In the genomic region with DNA sequence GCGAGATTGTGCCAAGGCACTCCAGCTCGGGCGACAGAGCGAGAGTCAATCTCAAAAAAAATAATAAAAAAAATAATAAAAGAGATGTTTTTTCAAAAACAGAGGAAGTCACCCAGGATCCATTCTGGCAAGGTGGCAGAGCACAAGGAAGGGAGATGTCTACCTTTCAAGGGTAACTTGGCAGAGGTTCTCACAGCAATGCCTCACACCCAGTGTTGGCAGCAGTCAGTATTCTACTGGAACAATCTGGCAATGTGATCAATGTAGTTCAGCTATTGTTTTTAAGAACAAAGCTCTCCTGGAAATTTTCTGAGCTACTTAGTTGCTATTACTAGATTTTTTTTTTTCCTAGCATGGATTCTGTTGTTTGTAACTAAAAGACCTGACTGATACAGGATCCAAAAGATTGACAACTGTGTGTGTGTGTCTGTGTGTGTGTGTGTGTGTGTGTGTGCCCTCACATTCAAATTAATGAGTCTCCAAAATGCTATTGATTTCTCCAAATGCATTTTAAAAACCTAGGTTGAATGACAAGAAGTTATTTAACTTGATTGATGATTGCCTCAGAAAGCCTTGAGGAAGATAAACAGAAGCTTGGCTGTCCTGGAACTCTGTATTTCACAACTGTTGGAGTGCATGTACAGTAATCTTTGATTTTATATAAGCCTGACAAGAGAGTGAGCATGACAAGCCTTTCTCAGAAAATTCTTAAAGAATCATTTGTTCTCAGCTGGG, we compare ENCODE assay signal across 14 cellular contexts.
DNase-seq lines count a peak whose midpoint lies in the region; ATAC-seq and TF ChIP-seq lines count a peak whose summit lies in the region.
"Had no signal": no experiment of that assay in that cellular context is flagged by ENCODE, and none has a peak within 500 bp of the region (broad histone marks: within the 10 kb centered on the region; RNA-seq: fewer than 3 reads in every experiment).

No MANE protein-coding gene starts in this region.

- ATAC-seq in body of pancreas = peak; percentile 70
- peak in 1 of 2 donors; percentile 25 for ATAC-seq in gastrocnemius medialis
- no peak for ATAC-seq in activated T-helper 17 cell treated with anti-CD3 and anti-CD28 coated beads, Interleukin-2, amount 50 U/mL, for 72 hours (replicated peaks)
- ATAC-seq: A549 had no signal

- H3K4me3 Mint-ChIP-seq in activated T-helper 17 cell treated with anti-CD3 and anti-CD28 coated beads, Interleukin-2, amount 50 U/mL, for 72 hours = no peak overlapping the region
- H3K4me3 Mint-ChIP-seq: CD14-positive monocyte had no signal

- H3K27me3 ChIP-seq in body of pancreas (no peaks in the 10 kb centered on the region), gastrocnemius medialis (no peaks in the 10 kb centered on the region)

- H3K27ac ChIP-seq in body of pancreas (peak overlapping the region in 1 of 4 donors; percentile 63), gastrocnemius medialis (peak overlapping the region; percentile 61 to 82 (median 71))
- H3K27ac ChIP-seq: A549, KMS-11 had no signal

- H3K36me3 Mint-ChIP-seq in activated T-helper 17 cell treated with anti-CD3 and anti-CD28 coated beads, Interleukin-2, amount 50 U/mL, for 72 hours (ENCODE audit: low read depth) = no peaks in the 10 kb centered on the region
- H3K36me3 Mint-ChIP-seq: CD14-positive monocyte had no signal

- H3K27ac Mint-ChIP-seq in activated T-helper 17 cell treated with anti-CD3 and anti-CD28 coated beads, Interleukin-2, amount 50 U/mL, for 72 hours = no peak overlapping the region
- H3K27ac Mint-ChIP-seq: CD14-positive monocyte had no signal

- no peaks in the 10 kb centered on the region for H3K9me3 Mint-ChIP-seq in activated T-helper 17 cell treated with anti-CD3 and anti-CD28 coated beads, Interleukin-2, amount 50 U/mL, for 72 hours
- H3K9me3 Mint-ChIP-seq: CD14-positive monocyte had no signal

- in situ Hi-C loops in gastrocnemius medialis (cut with MboI; ENCODE audit: low sequenced_read_pairs in 4 of 4) = no loop called here

- TF ChIP-seq CTCF in body of pancreas (IDR thresholded peaks at IDR 0.05) = no peak
- no peak for TF ChIP-seq CTCF in gastrocnemius medialis (IDR thresholded peaks at IDR 0.05 in 4 of 5, conservative IDR thresholded peaks at IDR 0.05 in 1 of 5)

- DNase-seq in NCI-H2029 treated with DMSO at 0.1 percent for 48 hours (lab: John Stamatoyannopoulos, UW) (peak; percentile 35), body of pancreas (peak in 1 of 4 donors; percentile 19), iris pigment epithelial cell (ENCODE audit: low read depth) (peak; percentile 68), gastrocnemius medialis (no peak), HCEC 1CT (no peak)
- DNase-seq in activated effector memory CD4-positive, alpha-beta T cell treated with Interleukin-2 at 50 U/mL for 16 hours = no peak
- DNase-seq: COR-L47, DMS153, EL, NCI-H1930 had no signal

- H3K27me3 Mint-ChIP-seq in activated T-helper 17 cell treated with anti-CD3 and anti-CD28 coated beads, Interleukin-2, amount 50 U/mL, for 72 hours = peaks cover 3% of the 10 kb centered on the region

- no peaks in the 10 kb centered on the region for H3K4me1 Mint-ChIP-seq in activated T-helper 17 cell treated with anti-CD3 and anti-CD28 coated beads, Interleukin-2, amount 50 U/mL, for 72 hours
- H3K4me1 Mint-ChIP-seq: CD14-positive monocyte had no signal

- H3K36me3 ChIP-seq in body of pancreas (replicated peaks in 1 of 2; ENCODE audit: insufficient read depth in 1 of 2, low read depth in 2 of 2) = no peaks in the 10 kb centered on the region
- H3K36me3 ChIP-seq in gastrocnemius medialis = no peaks in the 10 kb centered on the region

- intact Hi-C loops in body of pancreas (cut with DNase I) = no loop called here
- intact Hi-C loops in gastrocnemius medialis (cut with DNase I; ENCODE audit: low total_unique reads) = no loop called here

- H3K4me3 ChIP-seq in body of pancreas = no peak overlapping the region
- no peak overlapping the region for H3K4me3 ChIP-seq in gastrocnemius medialis
- H3K4me3 ChIP-seq: A549 had no signal

- H3K4me1 ChIP-seq in body of pancreas (peaks cover 31% of the 10 kb centered on the region), gastrocnemius medialis (peaks cover 11 to 29% of the 10 kb centered on the region in 2 donors)
- H3K4me1 ChIP-seq: A549 had no signal

- no peak for TF ChIP-seq POLR2A in body of pancreas (IDR thresholded peaks at IDR 0.05)
- no peak for TF ChIP-seq POLR2A in gastrocnemius medialis (IDR thresholded peaks at IDR 0.05)

- no peaks in the 10 kb centered on the region for H3K9me3 ChIP-seq in body of pancreas
- no peaks in the 10 kb centered on the region for H3K9me3 ChIP-seq in gastrocnemius medialis
- H3K9me3 ChIP-seq: A549 had no signal

- WGBS in body of pancreas, 2 donors = 91 to 96% methylated on average over 4 of the region's 4 CpGs

Comparison
In these comparisons a context has a peak if more than half of its experiments do, and no peak if none do; other contexts are left out.
1. DNase-seq: peak in NCI-H2029 treated with DMSO at 0.1 percent for 48 hours (single experiment) and iris pigment epithelial cell (single experiment); none in gastrocnemius medialis (0 of 2), HCEC 1CT (single experiment) and activated effector memory CD4-positive, alpha-beta T cell treated with Interleukin-2 at 50 U/mL for 16 hours (single experiment).